ENCODE assay signal across 17 cellular contexts in genomic region chr12:24198936-24199644, GRCh38.
DNase-seq lines count a peak whose midpoint lies in the region; ATAC-seq, FAIRE-seq and TF ChIP-seq lines count a peak whose summit lies in the region.
"Had no signal": no experiment of that assay in that cellular context is flagged by ENCODE, and none has a peak within 500 bp of the region (broad histone marks: within the 10 kb centered on the region; RNA-seq: fewer than 3 reads in every experiment).

No MANE protein-coding gene starts in this region.

- no peak overlapping the region for H3K4me3 ChIP-seq in retinal pigment epithelial cell (ENCODE audit: low read length)
- H3K4me3 ChIP-seq: heart right ventricle had no signal

- no peak for FAIRE-seq in GM12892 (lab: Jason Lieb, UNC)

- peaks cover 2 to 10% (median 5%) of the 10 kb centered on the region in 5 experiments for H3K9me3 Mint-ChIP-seq in brain
- H3K9me3 Mint-ChIP-seq: activated CD4-positive, alpha-beta T cell treated with anti-CD3 and anti-CD28 coated beads, Interleukin-2, amount 10 ng/mL, durations not matched to agents 7 days and 5 days had no signal

- peak; percentile 41 for ATAC-seq in GM18867 (IDR thresholded peaks at IDR 0.05; ENCODE audit: unreplicated experiment)
- ATAC-seq in HG03520 (IDR thresholded peaks at IDR 0.05; ENCODE audit: unreplicated experiment), result peak; percentile 53
- no peak for ATAC-seq in HG03039 (IDR thresholded peaks at IDR 0.05; ENCODE audit: unreplicated experiment)
- ATAC-seq in sciatic nerve, result no peak
- ATAC-seq: heart right ventricle had no signal

- DNase-seq in retinal pigment epithelial cell (ENCODE audit: low read depth) (peak; percentile 86), sciatic nerve (ENCODE audit: low spot score) (no peak), NCI-H2171 (lab: John Stamatoyannopoulos, UW) (no peak), GM12892 (ENCODE audit: insufficient read length) (no peak)
- DNase-seq: activated CD4-positive, alpha-beta T cell treated with anti-CD3 and anti-CD28 coated beads, Interleukin-2, amount 10 ng/mL, durations not matched to agents 7 days and 5 days; activated naive CD8-positive, alpha-beta T cell treated with anti-CD3 and anti-CD28 coated beads for 36 hours; central memory CD4-positive, alpha-beta T cell; DMS 273 treated with DMSO at 0.1 percent for 48 hours; heart right ventricle; NCI-H2171 treated with DMSO at 0.1 percent for 48 hours; SHP77 treated with DMSO at 0.1 percent for 48 hours; stimulated activated naive CD4-positive, alpha-beta T cell had no signal

- no peak for TF ChIP-seq CTCF in brain (conservative IDR thresholded peaks at IDR 0.05)
- TF ChIP-seq CTCF in retinal pigment epithelial cell (conservative IDR thresholded peaks at IDR 0.05; ENCODE audit: low read depth, low read length), result no peak

- peaks cover 20% of the 10 kb centered on the region for H3K4me1 Mint-ChIP-seq in brain
- H3K4me1 Mint-ChIP-seq: activated CD4-positive, alpha-beta T cell treated with anti-CD3 and anti-CD28 coated beads, Interleukin-2, amount 10 ng/mL, durations not matched to agents 7 days and 5 days; activated naive CD8-positive, alpha-beta T cell treated with anti-CD3 and anti-CD28 coated beads for 36 hours had no signal

- H3K36me3 Mint-ChIP-seq in brain, result peaks cover 7% of the 10 kb centered on the region
- H3K36me3 Mint-ChIP-seq: activated naive CD8-positive, alpha-beta T cell treated with anti-CD3 and anti-CD28 coated beads for 36 hours had no signal

- no peaks in the 10 kb centered on the region for H3K27me3 Mint-ChIP-seq in brain
- H3K27me3 Mint-ChIP-seq: activated CD4-positive, alpha-beta T cell treated with anti-CD3 and anti-CD28 coated beads, Interleukin-2, amount 10 ng/mL, durations not matched to agents 7 days and 5 days; activated naive CD8-positive, alpha-beta T cell treated with anti-CD3 and anti-CD28 coated beads for 36 hours; B cell had no signal

- peak overlapping the region in 3 of 5 experiments; percentile 28 to 96 (median 61) for H3K27ac Mint-ChIP-seq in brain
- H3K27ac Mint-ChIP-seq: activated CD4-positive, alpha-beta T cell treated with anti-CD3 and anti-CD28 coated beads, Interleukin-2, amount 10 ng/mL, durations not matched to agents 7 days and 5 days; activated naive CD8-positive, alpha-beta T cell treated with anti-CD3 and anti-CD28 coated beads for 36 hours; B cell had no signal

- H3K4me3 Mint-ChIP-seq in brain, result no peak overlapping the region
- H3K4me3 Mint-ChIP-seq: activated CD4-positive, alpha-beta T cell treated with anti-CD3 and anti-CD28 coated beads, Interleukin-2, amount 10 ng/mL, durations not matched to agents 7 days and 5 days; activated naive CD8-positive, alpha-beta T cell treated with anti-CD3 and anti-CD28 coated beads for 36 hours; B cell had no signal

- intact Hi-C loops in sciatic nerve (cut with DNase I), result no loop called here

- no peak for TF ChIP-seq POLR2A in GM12892 (IDR thresholded peaks at IDR 0.05; ENCODE audit: low read depth, low read length)

Comparison
In these comparisons a context has a peak if more than half of its experiments do, and no peak if none do; other contexts are left out.
1. ATAC-seq: peak in GM18867 (single experiment) and HG03520 (single experiment); none in HG03039 (single experiment) and sciatic nerve (single experiment).